In genomic region chr10:95220539-95220938, GRCh38 we compare ENCODE assay signal across 25 cellular contexts. TPM values are rescaled to one million over a fixed set of nuclear protein-coding genes. Genes with fewer than 3 reads are reported as not detected.
"Had no signal": no experiment of that assay in that cellular context is flagged by ENCODE, and none has a peak within 500 bp of the region (broad histone marks: within the 10 kb centered on the region; RNA-seq: fewer than 3 reads in every experiment).

No MANE protein-coding gene starts in this region.

- H3K36me3 ChIP-seq: heart right ventricle, left lung, prostate gland, thoracic aorta, vagina, WERI-Rb-1 had no signal

- ATAC-seq: activated T-cell treated with anti-CD3 and anti-CD28 coated beads, Interleukin-2, amount 50 U/mL, for 4 hours; heart right ventricle; left lung; natural killer cell had no signal

- H3K4me3 ChIP-seq: heart right ventricle, left lung, lung, prostate gland, spleen, thoracic aorta, vagina had no signal

- H3K27ac ChIP-seq: heart right ventricle, left lung, prostate gland, spleen, thoracic aorta, vagina, WERI-Rb-1 had no signal

- H3K9me3 ChIP-seq: left lung, prostate gland, spleen, thoracic aorta, vagina had no signal

- FAIRE-seq: bronchial epithelial cell had no signal

- H3K4me1 ChIP-seq: left lung, prostate gland, spleen, vagina had no signal

- DNase-seq: activated CD4-positive, alpha-beta T cell treated with anti-CD3 and anti-CD28 coated beads for 1 hour; activated CD8-positive, alpha-beta memory T cell treated with anti-CD3 and anti-CD28 coated beads, Interleukin-2, amount 50 U/mL, for 48 hours; activated naive CD4-positive, alpha-beta T cell treated with Interleukin-2 at 50 U/mL for 16 hours; activated naive CD8-positive, alpha-beta T cell treated with anti-CD3 and anti-CD28 coated beads for 36 hours; activated T-cell treated with anti-CD3 and anti-CD28 coated beads, Interleukin-2, amount 50 U/mL, for 4 hours; amniotic stem cell; cerebellar nuclear complex; cortex of kidney; heart right ventricle; left lung; natural killer cell; spleen; stimulated activated CD4-positive, alpha-beta T cell treated with anti-CD3 and anti-CD28 coated beads, Interleukin-4, amount 100 ng/mL, for 1 hour; stimulated activated naive CD4-positive, alpha-beta T cell; WERI-Rb-1 had no signal

- H3K27me3 ChIP-seq: heart right ventricle, left lung, spleen, vagina had no signal

RNA-seq across cellular contexts. Expression of gene ACSM6, which starts 26.5 kb away (rescaled TPM):
- total RNA-seq: activated CD8-positive, alpha-beta memory T cell treated with anti-CD3 and anti-CD28 coated beads for 36 hours; activated naive CD8-positive, alpha-beta T cell treated with anti-CD3 and anti-CD28 coated beads for 36 hours; activated T-cell treated with anti-CD3 and anti-CD28 coated beads, Interleukin-2, amount 50 U/mL, for 4 hours; bronchial epithelial cell; epithelial cell of proximal tubule; fibroblast of villous mesenchyme; heart right ventricle; kidney epithelial cell; left lung; lung; natural killer cell; osteocyte; prostate gland; spleen; thoracic aorta; vagina had no signal
- polyA plus RNA-seq: heart right ventricle, lung, spleen had no signal
